ENCODE assay signal across 1 cellular context in the genomic region with DNA sequence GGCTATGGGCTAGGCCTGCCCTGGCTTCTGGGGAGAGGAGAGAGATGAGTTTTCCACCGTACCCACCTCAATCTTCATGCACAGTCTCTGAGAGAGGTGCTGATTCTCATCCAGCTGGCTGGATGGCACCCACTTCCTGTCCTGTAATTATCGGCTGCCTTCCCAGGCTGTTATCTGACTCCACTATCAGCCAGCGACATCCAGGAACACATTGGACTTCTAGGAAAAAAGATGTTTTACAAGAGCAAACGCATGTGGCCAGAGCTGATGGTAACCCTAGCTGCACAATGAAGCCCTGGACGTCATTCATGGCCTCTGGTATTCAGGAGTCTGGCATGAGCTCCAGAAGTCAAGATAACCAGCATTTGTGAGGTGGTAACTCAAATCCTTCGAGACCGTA.
TF ChIP-seq lines count a peak whose summit lies in the region.

No MANE protein-coding gene starts in this region.

TF ChIP-seq in IMR-90, 13 proteins besides CTCF, POLR2A, EP300 and RAD21:
- TF ChIP-seq MAZ (IDR thresholded peaks at IDR 0.05; ENCODE audit: borderline replicate concordance, low read depth, low read length) (no peak), RCOR1 (IDR thresholded peaks at IDR 0.05; ENCODE audit: insufficient replicate concordance, low read length) (no peak)
- TF ChIP-seq, protein P1, sequence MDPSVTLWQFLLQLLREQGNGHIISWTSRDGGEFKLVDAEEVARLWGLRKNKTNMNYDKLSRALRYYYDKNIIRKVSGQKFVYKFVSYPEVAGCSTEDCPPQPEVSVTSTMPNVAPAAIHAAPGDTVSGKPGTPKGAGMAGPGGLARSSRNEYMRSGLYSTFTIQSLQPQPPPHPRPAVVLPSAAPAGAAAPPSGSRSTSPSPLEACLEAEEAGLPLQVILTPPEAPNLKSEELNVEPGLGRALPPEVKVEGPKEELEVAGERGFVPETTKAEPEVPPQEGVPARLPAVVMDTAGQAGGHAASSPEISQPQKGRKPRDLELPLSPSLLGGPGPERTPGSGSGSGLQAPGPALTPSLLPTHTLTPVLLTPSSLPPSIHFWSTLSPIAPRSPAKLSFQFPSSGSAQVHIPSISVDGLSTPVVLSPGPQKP (IDR thresholded peaks at IDR 0.05; ENCODE audit: borderline replicate concordance, low read depth, low read length): no peak
